ENCODE assay signal across 16 cellular contexts in genomic region chr10:74842301-74842700, GRCh38. TPM values are rescaled to one million over a fixed set of nuclear protein-coding genes. Genes with fewer than 3 reads are reported as not detected.
DNase-seq lines count a peak whose midpoint lies in the region; ATAC-seq and TF ChIP-seq lines count a peak whose summit lies in the region.
"Had no signal": no experiment of that assay in that cellular context is flagged by ENCODE, and none has a peak within 500 bp of the region (broad histone marks: within the 10 kb centered on the region; RNA-seq: fewer than 3 reads in every experiment).

No MANE protein-coding gene starts in this region.

- TF ChIP-seq CTCF in foreskin fibroblast (IDR thresholded peaks at IDR 0.05; ENCODE audit: low read depth, low read length), result no peak
- TF ChIP-seq CTCF in left lung (IDR thresholded peaks at IDR 0.05), result no peak

- H3K27ac ChIP-seq in left lung, result peak overlapping the region in 1 of 2 donors; percentile 70

- H3K4me3 ChIP-seq in foreskin fibroblast (ENCODE audit: low read depth in 1 of 2, low read length in 2 of 2) (no peak overlapping the region), left lung (no peak overlapping the region)

- CTCF ChIA-PET in HEK293T (lab: Yijun Ruan, JAX), result no interaction called here

- peaks cover 27 to 29% of the 10 kb centered on the region in 2 donors for H3K4me1 Mint-ChIP-seq in natural killer cell treated with Interleukin-12 subunit alpha and Interleukin-12 subunit beta and Interleukin-15 and Interleukin-18, amount 100 ng/mL, for 72 hours (ENCODE audit: low read depth in 2 of 2)

- ATAC-seq in natural killer cell treated with Interleukin-12 subunit alpha and Interleukin-12 subunit beta and Interleukin-15 and Interleukin-18, amount 100 ng/mL, for 72 hours, result no peak
- ATAC-seq in left lung, result no peak
- ATAC-seq: left lobe of liver; naive thymus-derived CD4-positive, alpha-beta T cell had no signal

- no peaks in the 10 kb centered on the region for H3K9me3 ChIP-seq in left lung

- peaks cover 0 to 12% of the 10 kb centered on the region in 2 donors for H3K36me3 ChIP-seq in left lung

- peaks cover 14% of the 10 kb centered on the region for H3K36me3 Mint-ChIP-seq in natural killer cell treated with Interleukin-12 subunit alpha and Interleukin-12 subunit beta and Interleukin-15 and Interleukin-18, amount 100 ng/mL, for 72 hours

- H3K27me3 Mint-ChIP-seq in natural killer cell treated with Interleukin-12 subunit alpha and Interleukin-12 subunit beta and Interleukin-15 and Interleukin-18, amount 100 ng/mL, for 72 hours, result no peaks in the 10 kb centered on the region
- H3K27me3 Mint-ChIP-seq: activated CD4-positive, alpha-beta memory T cell treated with anti-CD3 and anti-CD28 coated beads, Interleukin-2, amount 10 ng/mL, durations not matched to agents 7 days and 5 days; IgD-negative memory B cell; naive thymus-derived CD4-positive, alpha-beta T cell had no signal

- intact Hi-C loops in left lung (cut with DNase I), result no loop called here

- H3K27me3 ChIP-seq in left lung, result no peaks in the 10 kb centered on the region

- no peaks in the 10 kb centered on the region for H3K9me3 Mint-ChIP-seq in natural killer cell treated with Interleukin-12 subunit alpha and Interleukin-12 subunit beta and Interleukin-15 and Interleukin-18, amount 100 ng/mL, for 72 hours
- H3K9me3 Mint-ChIP-seq: activated CD4-positive, alpha-beta memory T cell treated with anti-CD3 and anti-CD28 coated beads, Interleukin-2, amount 10 ng/mL, durations not matched to agents 7 days and 5 days; H9; IgD-negative memory B cell had no signal

- DNase-seq in AG20443 (ENCODE audit: low spot score) (peak; percentile 27), GF-D8 (lab: John Stamatoyannopoulos, UW) (peak; percentile 23), SKM-1 (lab: John Stamatoyannopoulos, UW; ENCODE audit: unreplicated experiment) (peak; percentile 52), foreskin fibroblast (no peak), HEK293T (ENCODE audit: extremely low spot score) (no peak), left lung (no peak), middle frontal gyrus (ENCODE audit: extremely low spot score, low spot score) (no peak)
- no peak for DNase-seq in natural killer cell treated with Interleukin-12 subunit alpha and Interleukin-12 subunit beta and Interleukin-15 and Interleukin-18, amount 100 ng/mL, for 72 hours (ENCODE audit: low spot score)
- DNase-seq: activated CD4-positive, alpha-beta memory T cell treated with anti-CD3 and anti-CD28 coated beads, Interleukin-2, amount 10 ng/mL, durations not matched to agents 7 days and 5 days; dermis blood vessel endothelial cell; DMS79; H9; naive thymus-derived CD4-positive, alpha-beta T cell; NCI-H1105 treated with DMSO at 0.1 percent for 48 hours had no signal

- POLR2A ChIA-PET in HEK293T (lab: Yijun Ruan, JAX), result no interaction called here

- H3K27ac Mint-ChIP-seq in natural killer cell treated with Interleukin-12 subunit alpha and Interleukin-12 subunit beta and Interleukin-15 and Interleukin-18, amount 100 ng/mL, for 72 hours, result peak overlapping the region; percentile 31 to 84
- H3K27ac Mint-ChIP-seq: activated CD4-positive, alpha-beta memory T cell treated with anti-CD3 and anti-CD28 coated beads, Interleukin-2, amount 10 ng/mL, durations not matched to agents 7 days and 5 days had no signal

- H3K4me1 ChIP-seq in left lung, result peaks cover 11 to 37% of the 10 kb centered on the region in 2 donors

- peak overlapping the region; percentile 9 for H3K4me3 Mint-ChIP-seq in natural killer cell treated with Interleukin-12 subunit alpha and Interleukin-12 subunit beta and Interleukin-15 and Interleukin-18, amount 100 ng/mL, for 72 hours
- H3K4me3 Mint-ChIP-seq: activated CD4-positive, alpha-beta memory T cell treated with anti-CD3 and anti-CD28 coated beads, Interleukin-2, amount 10 ng/mL, durations not matched to agents 7 days and 5 days; H9; naive thymus-derived CD4-positive, alpha-beta T cell had no signal

TF ChIP-seq in HEK293T, 16 proteins besides CTCF, POLR2A, EP300 and RAD21:
- TF ChIP-seq ZNF384 (IDR thresholded peaks at IDR 0.05) (no peak), LEF1 (IDR thresholded peaks at IDR 0.05; ENCODE audit: borderline replicate concordance) (no peak), SP1 (IDR thresholded peaks at IDR 0.05) (no peak), FOXA1 (IDR thresholded peaks at IDR 0.05) (no peak)

RNA-seq across cellular contexts. Expression of gene KAT6B, which starts 15.9 kb away (rescaled TPM):
- 10 to 100 TPM; 26.7 to 27.9 TPM for total RNA-seq in natural killer cell treated with Interleukin-12 subunit alpha and Interleukin-12 subunit beta and Interleukin-15 and Interleukin-18, amount 100 ng/mL, for 72 hours
- 10 to 100 TPM; 27.6 to 29.8 TPM for total RNA-seq in left lung

Comparison
In these comparisons a context has a peak if more than half of its experiments do, and no peak if none do; other contexts are left out.
1. DNase-seq: peak in AG20443 (single experiment), GF-D8 (single experiment) and SKM-1 (single experiment); none in natural killer cell treated with Interleukin-12 subunit alpha and Interleukin-12 subunit beta and Interleukin-15 and Interleukin-18, amount 100 ng/mL, for 72 hours (single experiment), foreskin fibroblast (0 of 2), HEK293T (single experiment), left lung (0 of 2) and middle frontal gyrus (single experiment).